ENCODE assay signal across 13 cellular contexts in the genomic region with DNA sequence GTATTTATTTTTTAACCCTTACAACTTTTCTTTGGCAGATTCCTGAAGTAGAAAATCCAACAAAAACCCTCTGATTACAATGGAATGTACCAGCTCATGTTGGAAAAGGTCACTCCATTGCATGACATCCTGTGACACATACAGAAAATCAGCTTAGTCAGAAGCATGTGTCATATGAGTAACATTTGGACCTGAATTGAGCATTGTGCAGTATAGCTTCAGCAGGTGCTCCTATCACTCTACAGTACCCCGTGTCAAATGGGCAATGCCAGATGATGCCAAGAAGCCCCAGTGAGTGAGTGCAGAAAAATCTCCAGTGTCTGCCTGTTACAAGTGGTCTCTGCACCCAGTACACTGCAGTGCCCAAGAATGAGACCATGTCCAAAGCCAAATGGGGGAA.
DNase-seq lines count a peak whose midpoint lies in the region; ATAC-seq, FAIRE-seq and TF ChIP-seq lines count a peak whose summit lies in the region.
"Had no signal": no experiment of that assay in that cellular context is flagged by ENCODE, and none has a peak within 500 bp of the region (broad histone marks: within the 10 kb centered on the region; RNA-seq: fewer than 3 reads in every experiment).

No MANE protein-coding gene starts in this region.

- no peak for TF ChIP-seq EP300 in H1 (IDR thresholded peaks at IDR 0.05; ENCODE audit: borderline replicate concordance in 1 of 2, low read depth in 2 of 2, low read length in 2 of 2)

- no peak overlapping the region for H4K91ac ChIP-seq in H1 (replicated peaks; ENCODE audit: insufficient read length, low read length)

- no peaks in the 10 kb centered on the region for H3K9me2 ChIP-seq in hepatocyte (replicated peaks; ENCODE audit: insufficient read depth)

- no peak overlapping the region for H3K4ac ChIP-seq in H1 (replicated peaks; ENCODE audit: insufficient read length, low read depth, low read length)

- no peak overlapping the region for H2AK5ac ChIP-seq in H1 (ENCODE audit: low read depth, low read length)

- 88% methylated on average over 1 of the region's 1 CpG; no CpG with 5 or more reads in 1 of the 2 experiments for WGBS in H1 (ENCODE audit: extremely low coverage in 1 of 2, insufficient coverage in 1 of 2, insufficient read length in 1 of 2, insufficient replicate concordance in 2 of 2, low coverage in 1 of 2, low lambda C conversion rate in 2 of 2, missing lambda C conversion rate in 1 of 2), 2 experiments
- 77% methylated on average over 1 of the region's 1 CpG for WGBS in smooth muscle cell (ENCODE audit: low lambda C conversion rate)
- 76 to 100% methylated on average over 1 of the region's 1 CpG for WGBS in thyroid gland, 2 donors
- WGBS in hepatocyte (ENCODE audit: low lambda C conversion rate, missing lambda C conversion rate), result 88% methylated on average over 1 of the region's 1 CpG

- no peak overlapping the region for H3K27ac Mint-ChIP-seq in activated CD8-positive, alpha-beta T cell treated with anti-CD3 and anti-CD28 coated beads for 36 hours
- H3K27ac Mint-ChIP-seq in activated CD8-positive, alpha-beta T cell treated with anti-CD3 and anti-CD28 coated beads, Interleukin-2, amount 10 ng/mL, durations not matched to agents 7 days and 5 days, result no peak overlapping the region

- TF ChIP-seq POLR2A in H1 (IDR thresholded peaks at IDR 0.05; ENCODE audit: control extremely low read depth in 1 of 2, low read depth in 2 of 2, low read length in 2 of 2) (no peak), thyroid gland (IDR thresholded peaks at IDR 0.05) (no peak)

- peaks cover 8% of the 10 kb centered on the region for H3F3A ChIP-seq in smooth muscle cell (ENCODE audit: low read depth)

- H3K27me3 ChIP-seq in OCI-LY3 (ENCODE audit: low read depth, low read length), result no peaks in the 10 kb centered on the region
- no peaks in the 10 kb centered on the region for H3K27me3 ChIP-seq in H1 (replicated peaks in 1 of 4; ENCODE audit: control insufficient read depth in 3 of 4, extremely low read depth in 1 of 4, insufficient read depth in 3 of 4, low read length in 3 of 4)
- no peaks in the 10 kb centered on the region for H3K27me3 ChIP-seq in smooth muscle cell (ENCODE audit: low read depth)
- H3K27me3 ChIP-seq in thyroid gland, result no peaks in the 10 kb centered on the region
- H3K27me3 ChIP-seq in hepatocyte, result no peaks in the 10 kb centered on the region

- no peaks in the 10 kb centered on the region for H3K23me2 ChIP-seq in H1 (ENCODE audit: low read depth, low read length)

- H2BK12ac ChIP-seq in H1 (ENCODE audit: low read depth, low read length), result no peak overlapping the region

- H3K23ac ChIP-seq in H1 (ENCODE audit: insufficient read length), result peak overlapping the region; percentile 11

- H2AFZ ChIP-seq in OCI-LY3 (ENCODE audit: low read depth, low read length) (0 out of 2 replicates have a peak overlapping the region, but pooled peaks have one; percentile 42), H1 (ENCODE audit: low read length) (no peak overlapping the region), smooth muscle cell (ENCODE audit: low read depth) (no peak overlapping the region), hepatocyte (no peak overlapping the region)

- H3K79me2 ChIP-seq in OCI-LY3 (ENCODE audit: low read length) (no peaks in the 10 kb centered on the region), H1 (ENCODE audit: control insufficient read depth in 1 of 2, insufficient read depth in 2 of 2, low read length in 2 of 2) (no peaks in the 10 kb centered on the region), smooth muscle cell (ENCODE audit: low read depth) (no peaks in the 10 kb centered on the region), hepatocyte (no peaks in the 10 kb centered on the region)

- FAIRE-seq in H1 (lab: Jason Lieb, UNC), result no peak
- FAIRE-seq: TTC549 had no signal

- CTCF ChIA-PET in activated CD8-positive, alpha-beta T cell treated with anti-CD3 and anti-CD28 coated beads for 36 hours (lab: Charles Lee), result no interaction called here
- CTCF ChIA-PET in activated CD8-positive, alpha-beta T cell treated with anti-CD3 and anti-CD28 coated beads, Interleukin-2, amount 10 ng/mL, durations not matched to agents 7 days and 5 days (lab: Charles Lee), result interaction anchor here (1.2 kb wide), 1 partner anchor 433 kb away, joined by 3 read pairs; no protein-coding TSS in a partner anchor
- CTCF ChIA-PET in H1 (lab: Charles Lee; ENCODE audit: partially characterized antibody), result no interaction called here

- H3K4me1 ChIP-seq in OCI-LY3 (ENCODE audit: low read length), result peaks cover 28% of the 10 kb centered on the region
- no peaks in the 10 kb centered on the region for H3K4me1 ChIP-seq in H1 (replicated peaks in 1 of 4; ENCODE audit: control insufficient read depth in 3 of 4, insufficient read depth in 4 of 4, low read length in 3 of 4)
- no peaks in the 10 kb centered on the region for H3K4me1 ChIP-seq in smooth muscle cell (ENCODE audit: low read depth)
- no peaks in the 10 kb centered on the region for H3K4me1 ChIP-seq in thyroid gland
- no peaks in the 10 kb centered on the region for H3K4me1 ChIP-seq in hepatocyte (ENCODE audit: insufficient read depth)

- no peaks in the 10 kb centered on the region for H4K20me1 ChIP-seq in OCI-LY3 (ENCODE audit: insufficient read depth, low read length)
- H4K20me1 ChIP-seq in H1 (replicated peaks in 1 of 2; ENCODE audit: control insufficient read depth in 1 of 2, insufficient read depth in 2 of 2, low read length in 2 of 2), result no peaks in the 10 kb centered on the region
- H4K20me1 ChIP-seq in smooth muscle cell (ENCODE audit: low read depth), result no peaks in the 10 kb centered on the region
- no peaks in the 10 kb centered on the region for H4K20me1 ChIP-seq in hepatocyte (ENCODE audit: insufficient read depth, poor library complexity, severe bottlenecking)

- no peak overlapping the region for H3K56ac ChIP-seq in H1 (replicated peaks; ENCODE audit: insufficient read length, low read depth, low read length)

- no peak overlapping the region for H4K8ac ChIP-seq in H1 (ENCODE audit: extremely low read depth, insufficient read depth, low read length)

- DNase-seq in activated CD8-positive, alpha-beta T cell treated with anti-CD3 and anti-CD28 coated beads for 36 hours, result peak; percentile 12
- DNase-seq in activated CD8-positive, alpha-beta T cell treated with anti-CD3 and anti-CD28 coated beads, Interleukin-2, amount 10 ng/mL, durations not matched to agents 7 days and 5 days, result no peak
- no peak for DNase-seq in H1 (ENCODE audit: low read depth in 1 of 2, low spot score in 2 of 2)
- no peak for DNase-seq in smooth muscle cell (lab: John Stamatoyannopoulos, UW; ENCODE audit: unreplicated experiment)
- DNase-seq in thyroid gland, result no peak
- DNase-seq in DMS114 treated with DMSO at 0.1 percent for 48 hours (lab: John Stamatoyannopoulos, UW; ENCODE audit: unreplicated experiment), result no peak
- DNase-seq in hepatocyte (ENCODE audit: low spot score), result no peak
- DNase-seq: DMS53; NCI-H446 treated with DMSO at 0.1 percent for 48 hours; stimulated activated CD4-positive, alpha-beta T cell treated with anti-CD3 and anti-CD28 coated beads, Interleukin-12 subunit alpha, Interleukin-12 subunit beta, amount 100 ng/mL, for 4 hours had no signal

- H2BK20ac ChIP-seq in H1 (ENCODE audit: low read length), result no peak overlapping the region

- H3K9ac ChIP-seq in OCI-LY3 (ENCODE audit: low read length), result peak overlapping the region; percentile 24; the same call in 1 of the 2 replicates
- no peak overlapping the region for H3K9ac ChIP-seq in H1 (replicated peaks in 1 of 4; ENCODE audit: extremely low read depth in 1 of 4, low read depth in 3 of 4, low read length in 3 of 4)
- no peak overlapping the region for H3K9ac ChIP-seq in smooth muscle cell (ENCODE audit: low read depth)

- H3K9me3 ChIP-seq in OCI-LY3 (ENCODE audit: insufficient read depth, low read length) (no peaks in the 10 kb centered on the region), H1 (ENCODE audit: insufficient read depth in 2 of 2, low read depth in 1 of 2, low read length in 1 of 2) (no peaks in the 10 kb centered on the region), smooth muscle cell (replicated peaks; ENCODE audit: low read depth) (no peaks in the 10 kb centered on the region), thyroid gland (no peaks in the 10 kb centered on the region), hepatocyte (ENCODE audit: low read depth) (no peaks in the 10 kb centered on the region)

- H2BK15ac ChIP-seq in H1 (ENCODE audit: low read length), result no peak overlapping the region

- POLR2A ChIA-PET in activated CD8-positive, alpha-beta T cell treated with anti-CD3 and anti-CD28 coated beads for 36 hours (lab: Charles Lee), result interaction anchor here (0.6 kb wide), 2 partner anchors 10 to 26 kb away, joined by 3 read pairs; no protein-coding TSS in a partner anchor
- POLR2A ChIA-PET in activated CD8-positive, alpha-beta T cell treated with anti-CD3 and anti-CD28 coated beads, Interleukin-2, amount 10 ng/mL, durations not matched to agents 7 days and 5 days (lab: Charles Lee), result no interaction called here
- POLR2A ChIA-PET in H1 (lab: Charles Lee; ENCODE audit: partially characterized antibody), result no interaction called here

- no peak overlapping the region for H2BK5ac ChIP-seq in H1 (ENCODE audit: low read depth, low read length)

- H3K4me3 Mint-ChIP-seq in activated CD8-positive, alpha-beta T cell treated with anti-CD3 and anti-CD28 coated beads for 36 hours, result no peak overlapping the region
- no peak overlapping the region for H3K4me3 Mint-ChIP-seq in activated CD8-positive, alpha-beta T cell treated with anti-CD3 and anti-CD28 coated beads, Interleukin-2, amount 10 ng/mL, durations not matched to agents 7 days and 5 days
- H3K4me3 Mint-ChIP-seq: central memory CD8-positive, alpha-beta T cell had no signal

- TF ChIP-seq CTCF in activated CD8-positive, alpha-beta T cell treated with anti-CD3 and anti-CD28 coated beads for 36 hours (IDR thresholded peaks at IDR 0.05), result no peak
- TF ChIP-seq CTCF in OCI-LY3 (IDR thresholded peaks at IDR 0.05; ENCODE audit: low read depth, low read length), result no peak
- TF ChIP-seq CTCF in H1 (IDR thresholded peaks at IDR 0.05; ENCODE audit: control extremely low read depth in 1 of 3, insufficient read depth in 1 of 3, low read depth in 1 of 3, low read length in 3 of 3), result no peak
- no peak for TF ChIP-seq CTCF in smooth muscle cell (IDR thresholded peaks at IDR 0.05; ENCODE audit: borderline replicate concordance, insufficient read depth, poor library complexity, severe bottlenecking)
- no peak for TF ChIP-seq CTCF in thyroid gland (IDR thresholded peaks at IDR 0.05)
- TF ChIP-seq CTCF in hepatocyte (IDR thresholded peaks at IDR 0.05; ENCODE audit: poor library complexity), result no peak

- H3K79me1 ChIP-seq in H1 (ENCODE audit: low read depth, low read length), result no peaks in the 10 kb centered on the region

- H3K36me3 ChIP-seq in OCI-LY3 (replicated peaks; ENCODE audit: low read depth, low read length), result no peaks in the 10 kb centered on the region
- H3K36me3 ChIP-seq in H1 (ENCODE audit: control insufficient read depth in 2 of 4, insufficient read depth in 4 of 4, low read length in 3 of 4), result no peaks in the 10 kb centered on the region
- no peaks in the 10 kb centered on the region for H3K36me3 ChIP-seq in smooth muscle cell (ENCODE audit: low read depth)
- no peaks in the 10 kb centered on the region for H3K36me3 ChIP-seq in thyroid gland
- H3K36me3 ChIP-seq in hepatocyte (replicated peaks; ENCODE audit: insufficient read depth, low read depth), result no peaks in the 10 kb centered on the region

- H3K4me3 ChIP-seq in OCI-LY3 (ENCODE audit: low read length), result no peak overlapping the region
- H3K4me3 ChIP-seq in H1 (ENCODE audit: extremely low read depth in 1 of 4, insufficient read depth in 2 of 4, low read depth in 3 of 4, low read length in 4 of 4), result no peak overlapping the region
- H3K4me3 ChIP-seq in smooth muscle cell, result no peak overlapping the region
- H3K4me3 ChIP-seq in thyroid gland (replicated peaks in 1 of 3), result no peak overlapping the region
- H3K4me3 ChIP-seq in hepatocyte, result no peak overlapping the region

- peaks cover 12% of the 10 kb centered on the region for H3K9me3 Mint-ChIP-seq in activated CD8-positive, alpha-beta T cell treated with anti-CD3 and anti-CD28 coated beads for 36 hours
- H3K9me3 Mint-ChIP-seq in activated CD8-positive, alpha-beta T cell treated with anti-CD3 and anti-CD28 coated beads, Interleukin-2, amount 10 ng/mL, durations not matched to agents 7 days and 5 days (ENCODE audit: insufficient read depth), result no peaks in the 10 kb centered on the region
- H3K9me3 Mint-ChIP-seq: central memory CD8-positive, alpha-beta T cell had no signal

- no peak for TF ChIP-seq RAD21 in H1 (IDR thresholded peaks at IDR 0.05 in 1 of 2, conservative IDR thresholded peaks at IDR 0.05 in 1 of 2; ENCODE audit: low read depth in 2 of 2, low read length in 2 of 2)

- H3K4me2 ChIP-seq in OCI-LY3 (ENCODE audit: low read length), result peak overlapping the region; percentile 42
- no peak overlapping the region for H3K4me2 ChIP-seq in H1 (ENCODE audit: insufficient read depth in 1 of 2, low read depth in 2 of 2, low read length in 2 of 2)
- H3K4me2 ChIP-seq in smooth muscle cell, result no peak overlapping the region
- H3K4me2 ChIP-seq in hepatocyte, result no peak overlapping the region

- no peak overlapping the region for H4K5ac ChIP-seq in H1 (ENCODE audit: insufficient read length, low read depth, low read length)

- peak; percentile 87 for ATAC-seq in activated CD8-positive, alpha-beta T cell treated with anti-CD3 and anti-CD28 coated beads for 36 hours
- no peak for ATAC-seq in activated CD8-positive, alpha-beta T cell treated with anti-CD3 and anti-CD28 coated beads, Interleukin-2, amount 10 ng/mL, durations not matched to agents 7 days and 5 days

- intact Hi-C loops in activated CD8-positive, alpha-beta T cell treated with anti-CD3 and anti-CD28 coated beads for 36 hours (cut with micrococcal nuclease), result no loop called here
- intact Hi-C loops in thyroid gland (cut with DNase I), result no loop called here

- no peaks in the 10 kb centered on the region for H3K36me3 Mint-ChIP-seq in activated CD8-positive, alpha-beta T cell treated with anti-CD3 and anti-CD28 coated beads for 36 hours (ENCODE audit: low read depth)
- peaks cover 1% of the 10 kb centered on the region for H3K36me3 Mint-ChIP-seq in activated CD8-positive, alpha-beta T cell treated with anti-CD3 and anti-CD28 coated beads, Interleukin-2, amount 10 ng/mL, durations not matched to agents 7 days and 5 days (ENCODE audit: low read depth)

- H3K27ac ChIP-seq in OCI-LY3 (ENCODE audit: low read length), result peak overlapping the region; percentile 59
- H3K27ac ChIP-seq in H1 (ENCODE audit: low read depth, low read length), result no peak overlapping the region
- H3K27ac ChIP-seq in smooth muscle cell (ENCODE audit: low read depth), result peak overlapping the region; percentile 63
- no peak overlapping the region for H3K27ac ChIP-seq in thyroid gland
- H3K27ac ChIP-seq in hepatocyte, result no peak overlapping the region

- H3K4me1 Mint-ChIP-seq in activated CD8-positive, alpha-beta T cell treated with anti-CD3 and anti-CD28 coated beads for 36 hours (ENCODE audit: low read depth), result peaks cover 12% of the 10 kb centered on the region
- peaks cover 2% of the 10 kb centered on the region for H3K4me1 Mint-ChIP-seq in activated CD8-positive, alpha-beta T cell treated with anti-CD3 and anti-CD28 coated beads, Interleukin-2, amount 10 ng/mL, durations not matched to agents 7 days and 5 days (ENCODE audit: low read depth)
- H3K4me1 Mint-ChIP-seq: central memory CD8-positive, alpha-beta T cell had no signal

- no peak overlapping the region for H3K18ac ChIP-seq in H1 (ENCODE audit: extremely low read depth, low read length)

- H2BK120ac ChIP-seq in H1 (replicated peaks; ENCODE audit: low read depth, low read length), result no peak overlapping the region

- no peaks in the 10 kb centered on the region for H3K27me3 Mint-ChIP-seq in activated CD8-positive, alpha-beta T cell treated with anti-CD3 and anti-CD28 coated beads for 36 hours
- peaks cover 8% of the 10 kb centered on the region for H3K27me3 Mint-ChIP-seq in activated CD8-positive, alpha-beta T cell treated with anti-CD3 and anti-CD28 coated beads, Interleukin-2, amount 10 ng/mL, durations not matched to agents 7 days and 5 days (ENCODE audit: low read depth)

- no peak overlapping the region for H3K14ac ChIP-seq in H1 (ENCODE audit: insufficient read length)

Comparison
In these comparisons a context has a peak if more than half of its experiments do, and no peak if none do; other contexts are left out.
1. H3K27ac ChIP-seq: peak in OCI-LY3 (single experiment) and smooth muscle cell (single experiment); none in H1 (single experiment), thyroid gland (0 of 3) and hepatocyte (single experiment).